2 cellular contexts compared by ENCODE assay signal in the genomic region with DNA sequence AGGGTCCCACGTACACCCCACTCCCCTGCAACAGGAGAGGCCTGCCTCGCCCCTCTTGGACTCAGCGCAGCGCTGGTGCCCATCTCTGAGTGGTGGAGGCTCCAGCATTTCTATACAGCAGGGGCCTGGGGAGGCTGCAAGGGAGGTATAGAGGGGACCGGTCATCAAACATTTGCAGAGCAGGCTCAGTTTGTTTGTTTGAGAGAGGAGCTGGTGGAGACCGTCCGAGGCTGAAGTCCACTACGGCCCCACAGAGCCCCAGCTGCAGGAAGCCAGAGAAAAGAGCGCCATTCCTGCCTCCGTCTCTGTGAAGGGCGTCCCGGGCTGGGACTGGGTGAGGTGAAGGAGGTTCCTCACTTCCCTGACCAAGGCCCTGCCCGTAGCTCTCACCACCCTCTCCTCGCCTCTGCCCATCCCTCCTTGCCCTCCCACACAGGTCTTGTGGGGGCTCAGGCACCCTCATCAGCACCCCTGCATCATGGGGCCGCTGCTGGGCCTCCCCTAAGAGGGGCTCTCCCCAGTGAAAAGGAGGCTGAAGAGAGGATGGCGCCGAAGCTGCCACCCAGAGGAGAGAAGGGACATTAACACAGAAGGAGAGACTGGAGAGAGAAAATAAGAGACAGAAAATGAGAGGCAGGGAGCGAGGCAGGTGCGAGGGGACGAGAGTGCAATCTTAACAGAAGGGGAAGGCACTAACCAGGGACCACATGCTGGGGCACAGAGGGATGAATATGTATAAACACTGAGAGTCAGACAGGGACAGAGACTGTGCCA.
TF ChIP-seq lines count a peak whose summit lies in the region.

No MANE protein-coding gene starts in this region.

TF ChIP-seq in HCT116, 20 proteins besides CTCF, POLR2A, EP300 and RAD21 (continued from another document):
- TF ChIP-seq SRF (IDR thresholded peaks at IDR 0.05; ENCODE audit: low read depth) (no peak), EZH2phosphoT487 (IDR thresholded peaks at IDR 0.05; ENCODE audit: borderline replicate concordance) (no peak)
- TF ChIP-seq, protein P1, sequence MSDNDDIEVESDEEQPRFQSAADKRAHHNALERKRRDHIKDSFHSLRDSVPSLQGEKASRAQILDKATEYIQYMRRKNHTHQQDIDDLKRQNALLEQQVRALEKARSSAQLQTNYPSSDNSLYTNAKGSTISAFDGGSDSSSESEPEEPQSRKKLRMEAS (IDR thresholded peaks at IDR 0.05), result no peak
TF ChIP-seq in HCT116: peak in this region for 0.

TF ChIP-seq in SK-N-SH treated with all-trans-retinoic acid at 6 μM for 48 hours, 23 proteins besides CTCF, POLR2A, EP300 and RAD21 (continued from another document):
- TF ChIP-seq, protein P2, sequence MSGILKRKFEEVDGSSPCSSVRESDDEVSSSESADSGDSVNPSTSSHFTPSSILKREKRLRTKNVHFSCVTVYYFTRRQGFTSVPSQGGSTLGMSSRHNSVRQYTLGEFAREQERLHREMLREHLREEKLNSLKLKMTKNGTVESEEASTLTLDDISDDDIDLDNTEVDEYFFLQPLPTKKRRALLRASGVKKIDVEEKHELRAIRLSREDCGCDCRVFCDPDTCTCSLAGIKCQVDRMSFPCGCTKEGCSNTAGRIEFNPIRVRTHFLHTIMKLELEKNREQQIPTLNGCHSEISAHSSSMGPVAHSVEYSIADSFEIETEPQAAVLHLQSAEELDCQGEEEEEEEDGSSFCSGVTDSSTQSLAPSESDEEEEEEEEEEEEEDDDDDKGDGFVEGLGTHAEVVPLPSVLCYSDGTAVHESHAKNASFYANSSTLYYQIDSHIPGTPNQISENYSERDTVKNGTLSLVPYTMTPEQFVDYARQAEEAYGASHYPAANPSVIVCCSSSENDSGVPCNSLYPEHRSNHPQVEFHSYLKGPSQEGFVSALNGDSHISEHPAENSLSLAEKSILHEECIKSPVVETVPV (CRISPR knock-in tag; IDR thresholded peaks at IDR 0.05), result no peak
- TF ChIP-seq ZNF565 (CRISPR knock-in tag; conservative IDR thresholded peaks at IDR 0.05; ENCODE audit: low read depth), result no peak
- TF ChIP-seq, protein P3, sequence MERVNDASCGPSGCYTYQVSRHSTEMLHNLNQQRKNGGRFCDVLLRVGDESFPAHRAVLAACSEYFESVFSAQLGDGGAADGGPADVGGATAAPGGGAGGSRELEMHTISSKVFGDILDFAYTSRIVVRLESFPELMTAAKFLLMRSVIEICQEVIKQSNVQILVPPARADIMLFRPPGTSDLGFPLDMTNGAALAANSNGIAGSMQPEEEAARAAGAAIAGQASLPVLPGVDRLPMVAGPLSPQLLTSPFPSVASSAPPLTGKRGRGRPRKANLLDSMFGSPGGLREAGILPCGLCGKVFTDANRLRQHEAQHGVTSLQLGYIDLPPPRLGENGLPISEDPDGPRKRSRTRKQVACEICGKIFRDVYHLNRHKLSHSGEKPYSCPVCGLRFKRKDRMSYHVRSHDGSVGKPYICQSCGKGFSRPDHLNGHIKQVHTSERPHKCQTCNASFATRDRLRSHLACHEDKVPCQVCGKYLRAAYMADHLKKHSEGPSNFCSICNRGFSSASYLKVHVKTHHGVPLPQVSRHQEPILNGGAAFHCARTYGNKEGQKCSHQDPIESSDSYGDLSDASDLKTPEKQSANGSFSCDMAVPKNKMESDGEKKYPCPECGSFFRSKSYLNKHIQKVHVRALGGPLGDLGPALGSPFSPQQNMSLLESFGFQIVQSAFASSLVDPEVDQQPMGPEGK (CRISPR knock-in tag; IDR thresholded peaks at IDR 0.05; ENCODE audit: borderline replicate concordance), result no peak
- no peak for TF ChIP-seq TCF4 (CRISPR knock-in tag; IDR thresholded peaks at IDR 0.05; ENCODE audit: borderline replicate concordance)
- no peak for TF ChIP-seq GLIS3 (CRISPR knock-in tag; IDR thresholded peaks at IDR 0.05)
